ENCODE assay signal across 1 cellular context in genomic region chr11:126189109-126189929, GRCh38.
A peak's percentile ranks its signal among the peaks of the same experiment; 100 is the strongest.
TF ChIP-seq lines count a peak whose summit lies in the region.

No MANE protein-coding gene starts in this region.

TF ChIP-seq in HepG2, 621 proteins besides CTCF, POLR2A, EP300 and RAD21 (continued from another document and continues in another):
- TF ChIP-seq, protein P1, sequence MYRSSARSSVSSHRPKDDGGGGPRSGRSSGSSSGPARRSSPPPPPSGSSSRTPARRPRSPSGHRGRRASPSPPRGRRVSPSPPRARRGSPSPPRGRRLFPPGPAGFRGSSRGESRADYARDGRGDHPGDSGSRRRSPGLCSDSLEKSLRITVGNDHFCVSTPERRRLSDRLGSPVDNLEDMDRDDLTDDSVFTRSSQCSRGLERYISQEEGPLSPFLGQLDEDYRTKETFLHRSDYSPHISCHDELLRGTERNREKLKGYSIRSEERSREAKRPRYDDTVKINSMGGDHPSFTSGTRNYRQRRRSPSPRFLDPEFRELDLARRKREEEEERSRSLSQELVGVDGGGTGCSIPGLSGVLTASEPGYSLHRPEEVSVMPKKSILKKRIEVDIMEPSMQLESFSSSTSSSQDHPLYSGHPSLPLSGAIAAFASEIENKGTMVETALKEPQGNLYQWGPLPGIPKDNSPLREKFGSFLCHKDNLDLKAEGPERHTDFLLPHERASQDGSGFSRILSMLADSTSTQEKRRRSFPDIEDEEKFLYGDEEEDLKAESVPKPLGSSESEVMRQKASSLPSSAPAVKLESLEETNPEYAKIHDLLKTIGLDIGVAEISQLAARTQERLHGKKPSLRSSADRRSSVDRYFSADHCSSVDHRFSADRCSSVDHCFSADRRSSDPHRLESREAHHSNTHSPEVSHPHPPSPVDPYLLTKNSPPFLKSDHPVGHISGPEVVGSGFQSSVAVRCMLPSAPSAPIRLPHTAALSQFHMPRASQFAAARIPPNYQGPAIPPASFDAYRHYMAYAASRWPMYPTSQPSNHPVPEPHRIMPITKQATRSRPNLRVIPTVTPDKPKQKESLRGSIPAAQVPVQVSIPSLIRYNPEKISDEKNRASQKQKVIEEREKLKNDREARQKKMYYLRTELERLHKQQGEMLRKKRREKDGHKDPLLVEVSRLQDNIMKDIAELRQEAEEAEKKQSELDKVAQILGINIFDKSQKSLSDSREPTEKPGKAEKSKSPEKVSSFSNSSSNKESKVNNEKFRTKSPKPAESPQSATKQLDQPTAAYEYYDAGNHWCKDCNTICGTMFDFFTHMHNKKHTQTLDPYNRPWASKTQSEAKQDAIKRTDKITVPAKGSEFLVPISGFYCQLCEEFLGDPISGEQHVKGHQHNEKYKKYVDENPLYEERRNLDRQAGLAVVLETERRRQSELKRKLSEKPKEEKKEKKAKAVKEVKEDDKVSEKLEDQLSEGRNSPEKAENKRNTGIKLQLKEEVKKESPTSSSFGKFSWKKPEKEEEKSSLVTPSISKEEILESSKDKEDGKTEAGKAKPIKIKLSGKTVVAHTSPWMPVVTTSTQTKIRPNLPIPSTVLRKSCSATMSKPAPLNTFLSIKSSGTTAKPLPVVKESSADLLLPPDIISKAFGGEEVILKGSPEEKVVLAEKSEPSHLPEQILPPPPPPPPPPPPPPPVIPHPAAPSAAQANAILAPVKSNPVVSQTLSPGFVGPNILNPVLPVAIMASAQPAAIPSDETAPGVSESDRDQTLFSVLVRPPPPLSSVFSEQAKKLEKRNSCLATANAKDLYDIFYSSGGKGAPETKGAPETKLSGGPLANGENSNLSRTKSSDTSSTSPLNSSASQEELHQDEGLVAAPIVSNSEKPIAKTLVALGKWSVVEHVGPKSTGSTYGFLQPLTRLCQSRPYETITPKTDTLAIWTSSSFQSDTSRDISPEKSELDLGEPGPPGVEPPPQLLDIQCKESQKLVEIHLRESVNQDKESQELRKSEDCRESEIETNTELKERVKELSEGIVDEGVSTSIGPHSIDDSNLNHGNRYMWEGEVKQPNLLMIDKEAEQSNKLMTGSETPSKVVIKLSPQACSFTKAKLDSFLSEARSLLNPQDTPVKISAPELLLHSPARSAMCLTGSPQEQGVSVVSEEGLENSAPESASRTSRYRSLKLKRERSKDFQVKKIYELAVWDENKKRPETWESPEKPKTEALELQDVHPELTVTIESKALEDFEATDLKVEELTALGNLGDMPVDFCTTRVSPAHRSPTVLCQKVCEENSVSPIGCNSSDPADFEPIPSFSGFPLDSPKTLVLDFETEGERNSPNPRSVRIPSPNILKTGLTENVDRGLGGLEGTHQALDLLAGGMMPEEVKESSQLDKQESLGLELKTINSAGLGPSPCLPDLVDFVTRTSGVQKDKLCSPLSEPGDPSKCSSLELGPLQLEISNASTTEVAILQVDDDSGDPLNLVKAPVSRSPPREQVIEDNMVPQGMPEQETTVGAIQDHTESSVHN (CRISPR knock-in tag; IDR thresholded peaks at IDR 0.05), result no peak
- TF ChIP-seq DR1 (CRISPR knock-in tag; IDR thresholded peaks at IDR 0.05), result peak; percentile 56; the same call in 1 of the 2 replicates
- TF ChIP-seq ZNF737 (CRISPR knock-in tag; IDR thresholded peaks at IDR 0.05; ENCODE audit: borderline replicate concordance), result no peak
- TF ChIP-seq HES4 (CRISPR knock-in tag; IDR thresholded peaks at IDR 0.05; ENCODE audit: borderline replicate concordance), result 0 out of 2 replicates have a peak, but pooled peaks have one; percentile 31
- TF ChIP-seq AHR (CRISPR knock-in tag; IDR thresholded peaks at IDR 0.05), result no peak; the same call in 1 of the 2 replicates
- TF ChIP-seq TOPORS (CRISPR knock-in tag; IDR thresholded peaks at IDR 0.05), result 0 out of 2 replicates have a peak, but pooled peaks have one; percentile 57
- peak; percentile 85; the same call in 1 of the 2 replicates for TF ChIP-seq SP5 (CRISPR knock-in tag; IDR thresholded peaks at IDR 0.05; ENCODE audit: borderline replicate concordance, low read depth)
- TF ChIP-seq, protein P2, sequence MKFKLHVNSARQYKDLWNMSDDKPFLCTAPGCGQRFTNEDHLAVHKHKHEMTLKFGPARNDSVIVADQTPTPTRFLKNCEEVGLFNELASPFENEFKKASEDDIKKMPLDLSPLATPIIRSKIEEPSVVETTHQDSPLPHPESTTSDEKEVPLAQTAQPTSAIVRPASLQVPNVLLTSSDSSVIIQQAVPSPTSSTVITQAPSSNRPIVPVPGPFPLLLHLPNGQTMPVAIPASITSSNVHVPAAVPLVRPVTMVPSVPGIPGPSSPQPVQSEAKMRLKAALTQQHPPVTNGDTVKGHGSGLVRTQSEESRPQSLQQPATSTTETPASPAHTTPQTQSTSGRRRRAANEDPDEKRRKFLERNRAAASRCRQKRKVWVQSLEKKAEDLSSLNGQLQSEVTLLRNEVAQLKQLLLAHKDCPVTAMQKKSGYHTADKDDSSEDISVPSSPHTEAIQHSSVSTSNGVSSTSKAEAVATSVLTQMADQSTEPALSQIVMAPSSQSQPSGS (CRISPR knock-in tag; IDR thresholded peaks at IDR 0.05), result no peak
- TF ChIP-seq TBL1XR1 (IDR thresholded peaks at IDR 0.05; ENCODE audit: borderline replicate concordance, low read length, partially characterized antibody), result no peak
- TF ChIP-seq YEATS4 (CRISPR knock-in tag; IDR thresholded peaks at IDR 0.05; ENCODE audit: borderline replicate concordance), result peak; percentile 64; the same call in 1 of the 2 replicates
- peak; percentile 87 for TF ChIP-seq NCOA2 (CRISPR knock-in tag; IDR thresholded peaks at IDR 0.05)
- no peak for TF ChIP-seq ZFP36L1 (CRISPR knock-in tag; IDR thresholded peaks at IDR 0.05)
- no peak; the same call in 1 of the 2 replicates for TF ChIP-seq ZSCAN5A (CRISPR knock-in tag; IDR thresholded peaks at IDR 0.05; ENCODE audit: borderline replicate concordance)
- TF ChIP-seq ZSCAN21 (CRISPR knock-in tag; IDR thresholded peaks at IDR 0.05; ENCODE audit: borderline replicate concordance), result peak; percentile 46; the same call in 1 of the 2 replicates
- 0 out of 2 replicates have a peak, but pooled peaks have one; percentile 33 for TF ChIP-seq KDM4B (CRISPR knock-in tag; IDR thresholded peaks at IDR 0.05)
- TF ChIP-seq SOX5 (CRISPR knock-in tag; IDR thresholded peaks at IDR 0.05; ENCODE audit: borderline replicate concordance), result peak; percentile 83
- TF ChIP-seq BCL6 (CRISPR knock-in tag; IDR thresholded peaks at IDR 0.05), result peak; percentile 73
- 0 out of 2 replicates have a peak, but pooled peaks have one; percentile 46 for TF ChIP-seq SALL2 (CRISPR knock-in tag; IDR thresholded peaks at IDR 0.05)
- TF ChIP-seq ZNF441 (CRISPR knock-in tag; IDR thresholded peaks at IDR 0.05; ENCODE audit: borderline replicate concordance), result no peak
- TF ChIP-seq NPAS2 (CRISPR knock-in tag; IDR thresholded peaks at IDR 0.05; ENCODE audit: borderline replicate concordance), result no peak
- TF ChIP-seq REPIN1 (CRISPR knock-in tag; IDR thresholded peaks at IDR 0.05; ENCODE audit: borderline replicate concordance, low read depth), result peak; percentile 72; the same call in 1 of the 2 replicates
- TF ChIP-seq NKX3-1 (CRISPR knock-in tag; IDR thresholded peaks at IDR 0.05), result no peak
- no peak for TF ChIP-seq LBX2 (CRISPR knock-in tag; IDR thresholded peaks at IDR 0.05; ENCODE audit: borderline replicate concordance)
- peak; percentile 92 for TF ChIP-seq HDAC2 (CRISPR knock-in tag; IDR thresholded peaks at IDR 0.05)
- TF ChIP-seq, protein P3, sequence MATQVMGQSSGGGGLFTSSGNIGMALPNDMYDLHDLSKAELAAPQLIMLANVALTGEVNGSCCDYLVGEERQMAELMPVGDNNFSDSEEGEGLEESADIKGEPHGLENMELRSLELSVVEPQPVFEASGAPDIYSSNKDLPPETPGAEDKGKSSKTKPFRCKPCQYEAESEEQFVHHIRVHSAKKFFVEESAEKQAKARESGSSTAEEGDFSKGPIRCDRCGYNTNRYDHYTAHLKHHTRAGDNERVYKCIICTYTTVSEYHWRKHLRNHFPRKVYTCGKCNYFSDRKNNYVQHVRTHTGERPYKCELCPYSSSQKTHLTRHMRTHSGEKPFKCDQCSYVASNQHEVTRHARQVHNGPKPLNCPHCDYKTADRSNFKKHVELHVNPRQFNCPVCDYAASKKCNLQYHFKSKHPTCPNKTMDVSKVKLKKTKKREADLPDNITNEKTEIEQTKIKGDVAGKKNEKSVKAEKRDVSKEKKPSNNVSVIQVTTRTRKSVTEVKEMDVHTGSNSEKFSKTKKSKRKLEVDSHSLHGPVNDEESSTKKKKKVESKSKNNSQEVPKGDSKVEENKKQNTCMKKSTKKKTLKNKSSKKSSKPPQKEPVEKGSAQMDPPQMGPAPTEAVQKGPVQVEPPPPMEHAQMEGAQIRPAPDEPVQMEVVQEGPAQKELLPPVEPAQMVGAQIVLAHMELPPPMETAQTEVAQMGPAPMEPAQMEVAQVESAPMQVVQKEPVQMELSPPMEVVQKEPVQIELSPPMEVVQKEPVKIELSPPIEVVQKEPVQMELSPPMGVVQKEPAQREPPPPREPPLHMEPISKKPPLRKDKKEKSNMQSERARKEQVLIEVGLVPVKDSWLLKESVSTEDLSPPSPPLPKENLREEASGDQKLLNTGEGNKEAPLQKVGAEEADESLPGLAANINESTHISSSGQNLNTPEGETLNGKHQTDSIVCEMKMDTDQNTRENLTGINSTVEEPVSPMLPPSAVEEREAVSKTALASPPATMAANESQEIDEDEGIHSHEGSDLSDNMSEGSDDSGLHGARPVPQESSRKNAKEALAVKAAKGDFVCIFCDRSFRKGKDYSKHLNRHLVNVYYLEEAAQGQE (IDR thresholded peaks at IDR 0.05; ENCODE audit: borderline replicate concordance in 1 of 2, low read depth in 1 of 2, low read length in 2 of 2), result no peak
- TF ChIP-seq ZNF264 (CRISPR knock-in tag; IDR thresholded peaks at IDR 0.05), result peak; percentile 96
- TF ChIP-seq NR3C1 (CRISPR knock-in tag; IDR thresholded peaks at IDR 0.05), result no peak
- TF ChIP-seq, protein P4, sequence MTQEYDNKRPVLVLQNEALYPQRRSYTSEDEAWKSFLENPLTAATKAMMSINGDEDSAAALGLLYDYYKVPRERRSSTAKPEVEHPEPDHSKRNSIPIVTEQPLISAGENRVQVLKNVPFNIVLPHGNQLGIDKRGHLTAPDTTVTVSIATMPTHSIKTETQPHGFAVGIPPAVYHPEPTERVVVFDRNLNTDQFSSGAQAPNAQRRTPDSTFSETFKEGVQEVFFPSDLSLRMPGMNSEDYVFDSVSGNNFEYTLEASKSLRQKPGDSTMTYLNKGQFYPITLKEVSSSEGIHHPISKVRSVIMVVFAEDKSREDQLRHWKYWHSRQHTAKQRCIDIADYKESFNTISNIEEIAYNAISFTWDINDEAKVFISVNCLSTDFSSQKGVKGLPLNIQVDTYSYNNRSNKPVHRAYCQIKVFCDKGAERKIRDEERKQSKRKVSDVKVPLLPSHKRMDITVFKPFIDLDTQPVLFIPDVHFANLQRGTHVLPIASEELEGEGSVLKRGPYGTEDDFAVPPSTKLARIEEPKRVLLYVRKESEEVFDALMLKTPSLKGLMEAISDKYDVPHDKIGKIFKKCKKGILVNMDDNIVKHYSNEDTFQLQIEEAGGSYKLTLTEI (CRISPR knock-in tag; conservative IDR thresholded peaks at IDR 0.05), result no peak
- TF ChIP-seq IKZF4 (CRISPR knock-in tag; IDR thresholded peaks at IDR 0.05; ENCODE audit: borderline replicate concordance, low read depth, not compliant biosample characterization), result no peak
- TF ChIP-seq MAFK (conservative IDR thresholded peaks at IDR 0.05 in 1 of 2, IDR thresholded peaks at IDR 0.05 in 1 of 2; ENCODE audit: low read length in 2 of 2), result no peak
- TF ChIP-seq TRAFD1 (CRISPR knock-in tag; IDR thresholded peaks at IDR 0.05; ENCODE audit: borderline replicate concordance), result no peak
- TF ChIP-seq, protein P5, sequence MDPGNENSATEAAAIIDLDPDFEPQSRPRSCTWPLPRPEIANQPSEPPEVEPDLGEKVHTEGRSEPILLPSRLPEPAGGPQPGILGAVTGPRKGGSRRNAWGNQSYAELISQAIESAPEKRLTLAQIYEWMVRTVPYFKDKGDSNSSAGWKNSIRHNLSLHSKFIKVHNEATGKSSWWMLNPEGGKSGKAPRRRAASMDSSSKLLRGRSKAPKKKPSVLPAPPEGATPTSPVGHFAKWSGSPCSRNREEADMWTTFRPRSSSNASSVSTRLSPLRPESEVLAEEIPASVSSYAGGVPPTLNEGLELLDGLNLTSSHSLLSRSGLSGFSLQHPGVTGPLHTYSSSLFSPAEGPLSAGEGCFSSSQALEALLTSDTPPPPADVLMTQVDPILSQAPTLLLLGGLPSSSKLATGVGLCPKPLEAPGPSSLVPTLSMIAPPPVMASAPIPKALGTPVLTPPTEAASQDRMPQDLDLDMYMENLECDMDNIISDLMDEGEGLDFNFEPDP (CRISPR knock-in tag; conservative IDR thresholded peaks at IDR 0.05), result no peak
- TF ChIP-seq TBX3 (IDR thresholded peaks at IDR 0.05; ENCODE audit: borderline replicate concordance), result peak; percentile 58; the same call in 1 of the 2 replicates
